ENCODE assay signal across 8 cellular contexts in genomic region chr10:11017575-11018425, GRCh38. TPM values are rescaled to one million over a fixed set of nuclear protein-coding genes. Genes with fewer than 3 reads are reported as not detected.
DNase-seq lines count a peak whose midpoint lies in the region; ATAC-seq and TF ChIP-seq lines count a peak whose summit lies in the region.

Gene CELF2 (plus strand): TSS chr10:11017872. CDS start chr10:11018090, 218 bp downstream.

- H3K4me2 ChIP-seq in fibroblast of lung (ENCODE audit: extremely low read depth, insufficient read depth, low read length): peak within 1 kb of the TSS; percentile 85

- no peaks in the 10 kb centered on the region for H3K36me3 ChIP-seq in HAP-1 (replicated peaks)
- no peaks in the 10 kb centered on the region for H3K36me3 ChIP-seq in fibroblast of lung (ENCODE audit: control insufficient read depth, insufficient read depth, low read length)
- H3K36me3 ChIP-seq in subcutaneous abdominal adipose tissue (ENCODE audit: control insufficient read depth in 5 of 5, insufficient read depth in 5 of 5, low read length in 5 of 5): no peaks in the 10 kb centered on the region

- peak; percentile 81 to 82 for ATAC-seq in naive thymus-derived CD8-positive, alpha-beta T cell

- H3K36me3 Mint-ChIP-seq in activated T-cell treated with anti-CD3 and anti-CD28 coated beads, Interleukin-2, amount 50 U/mL, for 24 hours (ENCODE audit: low read depth): no peaks in the 10 kb centered on the region
- H3K36me3 Mint-ChIP-seq in naive thymus-derived CD8-positive, alpha-beta T cell: peaks cover 0 to 3% (median 0%) of the 10 kb centered on the region in 3 donors

- no peaks in the 10 kb centered on the region for H3K9me3 Mint-ChIP-seq in activated T-cell treated with anti-CD3 and anti-CD28 coated beads, Interleukin-2, amount 50 U/mL, for 24 hours
- H3K9me3 Mint-ChIP-seq in naive thymus-derived CD8-positive, alpha-beta T cell: no peaks in the 10 kb centered on the region

- H4K20me1 ChIP-seq in fibroblast of lung (ENCODE audit: control insufficient read depth, extremely low read depth, insufficient read depth, low read length): no peaks in the 10 kb centered on the region

- H3K4me3 ChIP-seq in GM12875 (ENCODE audit: low read depth, low read length) (peak within 1 kb of the TSS; percentile 37), HAP-1 (peak within 1 kb of the TSS; percentile 37), fibroblast of lung (replicated peaks in 1 of 4; ENCODE audit: control extremely low read depth in 1 of 4, insufficient read depth in 1 of 4, low read depth in 3 of 4, low read length in 4 of 4) (peak within 1 kb of the TSS; percentile 38 to 67 (median 56)), subcutaneous abdominal adipose tissue (ENCODE audit: low read depth in 1 of 5, low read length in 5 of 5) (peak within 1 kb of the TSS; percentile 66 to 78 (median 77))

- H3K27me3 Mint-ChIP-seq in activated T-cell treated with anti-CD3 and anti-CD28 coated beads, Interleukin-2, amount 50 U/mL, for 24 hours: peaks cover 82% of the 10 kb centered on the region
- H3K27me3 Mint-ChIP-seq in naive thymus-derived CD8-positive, alpha-beta T cell: peaks cover 44 to 86% (median 64%) of the 10 kb centered on the region in 5 donors

- H3K4me3 Mint-ChIP-seq in activated T-cell treated with anti-CD3 and anti-CD28 coated beads, Interleukin-2, amount 50 U/mL, for 24 hours: peak within 1 kb of the TSS; percentile 74
- peak within 1 kb of the TSS; percentile 69 to 88 (median 80) for H3K4me3 Mint-ChIP-seq in naive thymus-derived CD8-positive, alpha-beta T cell

- POLR2A ChIA-PET in naive thymus-derived CD8-positive, alpha-beta T cell (lab: Charles Lee): no interaction called here

- H3K4me1 ChIP-seq in HAP-1 (peaks cover 23% of the 10 kb centered on the region), fibroblast of lung (ENCODE audit: control insufficient read depth, extremely low read depth, insufficient read depth, low read length) (no peaks in the 10 kb centered on the region), subcutaneous abdominal adipose tissue (ENCODE audit: control insufficient read depth in 5 of 5, insufficient read depth in 5 of 5, low read length in 5 of 5) (peaks cover 2 to 59% (median 38%) of the 10 kb centered on the region in 5 donors)

- H3K27ac Mint-ChIP-seq in activated T-cell treated with anti-CD3 and anti-CD28 coated beads, Interleukin-2, amount 50 U/mL, for 24 hours: peak within 1 kb of the TSS; percentile 34
- H3K27ac Mint-ChIP-seq in naive thymus-derived CD8-positive, alpha-beta T cell: peak within 1 kb of the TSS in 2 of 10 donors; percentile 16 to 49

- H3K4me1 Mint-ChIP-seq in activated T-cell treated with anti-CD3 and anti-CD28 coated beads, Interleukin-2, amount 50 U/mL, for 24 hours (ENCODE audit: low read depth): peaks cover 8% of the 10 kb centered on the region
- H3K4me1 Mint-ChIP-seq in naive thymus-derived CD8-positive, alpha-beta T cell: peaks cover 2 to 17% (median 7%) of the 10 kb centered on the region in 4 donors

- peak within 1 kb of the TSS; percentile 39 for H3K27ac ChIP-seq in fibroblast of lung (ENCODE audit: insufficient read depth, low read length)
- peak within 1 kb of the TSS; percentile 79 for H3K27ac ChIP-seq in subcutaneous abdominal adipose tissue (ENCODE audit: low read depth, low read length)

- H3K27me3 ChIP-seq in HAP-1 (ENCODE audit: low read depth) (peaks cover 36% of the 10 kb centered on the region), fibroblast of lung (ENCODE audit: control insufficient read depth, insufficient read depth, low read length) (peaks cover 9% of the 10 kb centered on the region), subcutaneous abdominal adipose tissue (ENCODE audit: control insufficient read depth in 5 of 5, insufficient read depth in 4 of 5, low read length in 5 of 5) (peaks cover 0 to 8% (median 0%) of the 10 kb centered on the region in 5 donors)

- peak within 1 kb of the TSS; percentile 4 for H2AFZ ChIP-seq in fibroblast of lung (ENCODE audit: low read length)

- no peaks in the 10 kb centered on the region for H3K79me2 ChIP-seq in fibroblast of lung (ENCODE audit: control insufficient read depth, insufficient read depth, low read length)

- no peaks in the 10 kb centered on the region for H3K9me3 ChIP-seq in HAP-1
- H3K9me3 ChIP-seq in fibroblast of lung (ENCODE audit: control insufficient read depth, insufficient read depth, low read depth, low read length): no peaks in the 10 kb centered on the region
- no peaks in the 10 kb centered on the region for H3K9me3 ChIP-seq in subcutaneous abdominal adipose tissue (ENCODE audit: control insufficient read depth in 5 of 5, low read length in 5 of 5)

- H3K9ac ChIP-seq in fibroblast of lung (ENCODE audit: insufficient read depth, low read length): peak within 1 kb of the TSS; percentile 48
- peak within 1 kb of the TSS in 4 of 5 donors; percentile 33 to 79 (median 70) for H3K9ac ChIP-seq in subcutaneous abdominal adipose tissue (ENCODE audit: low read length in 5 of 5)

- peak; percentile 34 to 73 for DNase-seq in HAP-1 (ENCODE audit: low spot score in 2 of 2)
- DNase-seq in NCI-H2081 (lab: John Stamatoyannopoulos, UW): peak; percentile 69 to 80
- peak; percentile 69 for DNase-seq in activated T-cell treated with anti-CD3 and anti-CD28 coated beads, Interleukin-2, amount 50 U/mL, for 24 hours
- DNase-seq in fibroblast of lung (ENCODE audit: low read depth in 2 of 2): peak in 1 of 2 donors; percentile 23
- peak; percentile 13 to 68 (median 43) for DNase-seq in naive thymus-derived CD8-positive, alpha-beta T cell
- DNase-seq in NCI-H1694 treated with DMSO at 0.1 percent for 48 hours (lab: John Stamatoyannopoulos, UW): no peak

- in situ Hi-C loops in HAP-1 (cut with MboI; ENCODE audit: low sequenced_read_pairs): no loop called here

- no peak for TF ChIP-seq CTCF in GM12875 (IDR thresholded peaks at IDR 0.05; ENCODE audit: borderline replicate concordance, insufficient read depth, low read depth, low read length)
- TF ChIP-seq CTCF in fibroblast of lung (conservative IDR thresholded peaks at IDR 0.05 in 1 of 2, IDR thresholded peaks at IDR 0.05 in 1 of 2; ENCODE audit: low read depth in 1 of 2, low read length in 2 of 2): no peak

RNA-seq across cellular contexts. Expression of gene CELF2, which starts in this region (rescaled TPM):
- total RNA-seq in fibroblast of lung: 18.5 and 25.1 TPM in 2 replicates
- 16.9 and 43.3 TPM in 2 replicates for polyA plus RNA-seq in fibroblast of lung
- 11.3 and 23.8 TPM in 2 replicates for polyA plus RNA-seq in fibroblast of lung (2012)
- 15.4 and 51.3 TPM in 2 replicates for polyA minus RNA-seq in fibroblast of lung (ENCODE audit: low replicate concordance)
- total RNA-seq in naive thymus-derived CD8-positive, alpha-beta T cell: 100 to 1,000 TPM; 174 to 175 TPM
- polyA plus RNA-seq in naive thymus-derived CD8-positive, alpha-beta T cell: 100 to 1,000 TPM; 101 to 153 (median 117) TPM
